8 cellular contexts compared by ENCODE assay signal in genomic region chr9:129335456-129336129, GRCh38.
DNase-seq lines count a peak whose midpoint lies in the region; ATAC-seq and TF ChIP-seq lines count a peak whose summit lies in the region.

No MANE protein-coding gene starts in this region.

- H3K27me3 ChIP-seq in mucosa of rectum (ENCODE audit: control insufficient read depth in 2 of 2, insufficient read depth in 2 of 2, low read length in 2 of 2) (peaks cover 3 to 4% of the 10 kb centered on the region in 2 donors), tibial nerve (no peaks in the 10 kb centered on the region)

- peak; percentile 8 to 13 for DNase-seq in Kasumi-1 (lab: John Stamatoyannopoulos, UW)
- no peak for DNase-seq in tibial nerve (ENCODE audit: low spot score in 2 of 2)
- no peak for DNase-seq in GDM1 (lab: John Stamatoyannopoulos, UW)
- DNase-seq in NCI-H1694 (lab: John Stamatoyannopoulos, UW): no peak
- DNase-seq in UCSD-AML1 (lab: John Stamatoyannopoulos, UW; ENCODE audit: unreplicated experiment): no peak

- H3K4me3 Mint-ChIP-seq in dendritic cell treated with granulocyte-macrophage colony-stimulating factor and Interleukin-4, amounts not matched to agents 40 ng/mL and 50 ng/mL, for 4 days: peak overlapping the region; percentile 73

- H3K4me3 ChIP-seq in mucosa of rectum (ENCODE audit: low read length in 2 of 2): no peak overlapping the region
- H3K4me3 ChIP-seq in tibial nerve: no peak overlapping the region

- peak overlapping the region; percentile 83 for H3K27ac Mint-ChIP-seq in dendritic cell treated with granulocyte-macrophage colony-stimulating factor and Interleukin-4, amounts not matched to agents 40 ng/mL and 50 ng/mL, for 4 days

- H3K9me3 ChIP-seq in mucosa of rectum (ENCODE audit: control insufficient read depth in 2 of 2, low read length in 2 of 2) (no peaks in the 10 kb centered on the region), tibial nerve (peaks cover 0 to 10% (median 2%) of the 10 kb centered on the region in 4 donors)

- H3K27ac ChIP-seq in mucosa of rectum (ENCODE audit: low read depth in 2 of 2, low read length in 2 of 2) (peak overlapping the region; percentile 38 to 61), tibial nerve (peak overlapping the region in 3 of 4 donors; percentile 67 to 90 (median 87))

- peak in 1 of 2 donors; percentile 50 for TF ChIP-seq EP300 in tibial nerve (IDR thresholded peaks at IDR 0.05)

- no peak overlapping the region for H3K9ac ChIP-seq in mucosa of rectum (ENCODE audit: low read depth in 1 of 2, low read length in 2 of 2)

- intact Hi-C loops in dendritic cell treated with granulocyte-macrophage colony-stimulating factor and Interleukin-4, amounts not matched to agents 40 ng/mL and 50 ng/mL, for 4 days (cut with micrococcal nuclease): loop anchor here (10.0 kb wide), 2 partner anchors 149 to 269 kb away; no protein-coding TSS in a partner anchor

- peaks cover 20 to 28% of the 10 kb centered on the region in 2 donors for H3K4me1 ChIP-seq in mucosa of rectum (ENCODE audit: control insufficient read depth in 2 of 2, insufficient read depth in 2 of 2, low read length in 2 of 2)
- peaks cover 0 to 63% (median 44%) of the 10 kb centered on the region in 4 donors for H3K4me1 ChIP-seq in tibial nerve

- peaks cover 7% of the 10 kb centered on the region for H3K36me3 Mint-ChIP-seq in dendritic cell treated with granulocyte-macrophage colony-stimulating factor and Interleukin-4, amounts not matched to agents 40 ng/mL and 50 ng/mL, for 4 days (ENCODE audit: low read depth)

- TF ChIP-seq CTCF in tibial nerve (IDR thresholded peaks at IDR 0.05): no peak

- H3K9me3 Mint-ChIP-seq in dendritic cell treated with granulocyte-macrophage colony-stimulating factor and Interleukin-4, amounts not matched to agents 40 ng/mL and 50 ng/mL, for 4 days: peaks cover 9% of the 10 kb centered on the region

- H3K27me3 Mint-ChIP-seq in dendritic cell treated with granulocyte-macrophage colony-stimulating factor and Interleukin-4, amounts not matched to agents 40 ng/mL and 50 ng/mL, for 4 days: no peaks in the 10 kb centered on the region

- WGBS in tibial nerve, 2 donors: 50 to 53% methylated on average over 7 of the region's 7 CpGs

- no peak for TF ChIP-seq POLR2A in tibial nerve (IDR thresholded peaks at IDR 0.05)

- ATAC-seq in GM21619 (IDR thresholded peaks at IDR 0.05; ENCODE audit: unreplicated experiment): no peak

- peaks cover 54% of the 10 kb centered on the region for H3K4me1 Mint-ChIP-seq in dendritic cell treated with granulocyte-macrophage colony-stimulating factor and Interleukin-4, amounts not matched to agents 40 ng/mL and 50 ng/mL, for 4 days (ENCODE audit: low read depth)

- H3K36me3 ChIP-seq in mucosa of rectum (ENCODE audit: control insufficient read depth in 2 of 2, insufficient read depth in 2 of 2, low read length in 2 of 2) (no peaks in the 10 kb centered on the region), tibial nerve (no peaks in the 10 kb centered on the region)

Comparison
In these comparisons a context has a peak if more than half of its experiments do, and no peak if none do; other contexts are left out.
1. DNase-seq: peak in Kasumi-1 (2 of 2); none in tibial nerve (0 of 2), GDM1 (single experiment), NCI-H1694 (single experiment) and UCSD-AML1 (single experiment).